In genomic region chr19:18340990-18341868, GRCh38 we compare ENCODE assay signal across 8 cellular contexts. TPM values are rescaled to one million over a fixed set of nuclear protein-coding genes. Genes with fewer than 3 reads are reported as not detected.
A peak's percentile ranks its signal among the peaks of the same experiment; 100 is the strongest.
DNase-seq lines count a peak whose midpoint lies in the region; ATAC-seq and TF ChIP-seq lines count a peak whose summit lies in the region.

No MANE protein-coding gene starts in this region.

- 4 to 7% methylated on average over 18 of the region's 18 CpGs for WGBS in esophagus, 2 donors

- peaks cover 0 to 7% of the 10 kb centered on the region in 2 donors for H3K4me1 ChIP-seq in esophagus (ENCODE audit: control insufficient read depth in 2 of 2, insufficient read depth in 2 of 2, low read length in 1 of 2)

- TF ChIP-seq CTCF in BJ (IDR thresholded peaks at IDR 0.05; ENCODE audit: insufficient read depth, low read depth, low read length): peak; percentile 23
- TF ChIP-seq CTCF in natural killer cell (IDR thresholded peaks at IDR 0.05): peak; percentile 3

- intact Hi-C loops in natural killer cell (cut with micrococcal nuclease): no loop called here

- H3K9me3 ChIP-seq in esophagus (ENCODE audit: control insufficient read depth in 2 of 2, insufficient read depth in 1 of 2, low read depth in 1 of 2, low read length in 1 of 2): no peaks in the 10 kb centered on the region

- CTCF ChIA-PET in BJ (lab: Yijun Ruan, JAX): interaction anchor here (0.6 to 5.0 kb wide), 4 partner anchors 9 to 120 kb away, joined by 3 to 25 read pairs (median 6); no protein-coding TSS in a partner anchor

- POLR2A ChIA-PET in BJ (lab: Charles Lee): no interaction called here

- H3K27ac Mint-ChIP-seq in natural killer cell: peak overlapping the region; percentile 79 to 86
- H3K27ac Mint-ChIP-seq in stimulated activated naive CD8-positive, alpha-beta T cell treated with anti-CD3 and anti-CD28 coated beads, Interleukin-15, amount 100 ng/mL, for 72 hours: peak overlapping the region; percentile 86 to 94

- H3K4me1 Mint-ChIP-seq in natural killer cell: peaks cover 19 to 20% of the 10 kb centered on the region in 2 donors
- peaks cover 22% of the 10 kb centered on the region for H3K4me1 Mint-ChIP-seq in stimulated activated naive CD8-positive, alpha-beta T cell treated with anti-CD3 and anti-CD28 coated beads, Interleukin-15, amount 100 ng/mL, for 72 hours

- no peaks in the 10 kb centered on the region for H3K27me3 Mint-ChIP-seq in natural killer cell (ENCODE audit: low read depth in 2 of 2)
- H3K27me3 Mint-ChIP-seq in stimulated activated naive CD8-positive, alpha-beta T cell treated with anti-CD3 and anti-CD28 coated beads, Interleukin-15, amount 100 ng/mL, for 72 hours: no peaks in the 10 kb centered on the region

- ATAC-seq in GM21528 (IDR thresholded peaks at IDR 0.05; ENCODE audit: low FRiP score, unreplicated experiment) (peak; percentile 47), natural killer cell (peak; percentile 72 to 83 (median 79))
- ATAC-seq in stimulated activated naive CD8-positive, alpha-beta T cell treated with anti-CD3 and anti-CD28 coated beads, Interleukin-15, amount 100 ng/mL, for 72 hours: peak; percentile 87

- H3K4me3 Mint-ChIP-seq in natural killer cell: peak overlapping the region; percentile 88
- H3K4me3 Mint-ChIP-seq in stimulated activated naive CD8-positive, alpha-beta T cell treated with anti-CD3 and anti-CD28 coated beads, Interleukin-15, amount 100 ng/mL, for 72 hours: peak overlapping the region; percentile 86 to 90

- H3K36me3 ChIP-seq in BJ (ENCODE audit: control insufficient read depth, insufficient read depth, low read length): peaks cover 4% of the 10 kb centered on the region
- H3K36me3 ChIP-seq in esophagus (ENCODE audit: control insufficient read depth in 2 of 2, insufficient read depth in 2 of 2, low read length in 1 of 2): no peaks in the 10 kb centered on the region

- no peaks in the 10 kb centered on the region for H3K36me3 Mint-ChIP-seq in natural killer cell

- H3K9me3 Mint-ChIP-seq in natural killer cell: no peaks in the 10 kb centered on the region
- no peaks in the 10 kb centered on the region for H3K9me3 Mint-ChIP-seq in stimulated activated naive CD8-positive, alpha-beta T cell treated with anti-CD3 and anti-CD28 coated beads, Interleukin-15, amount 100 ng/mL, for 72 hours

- H3K4me3 ChIP-seq in BJ (ENCODE audit: low read depth, low read length) (peak overlapping the region; percentile 83), esophagus (ENCODE audit: low read depth in 1 of 2, low read length in 2 of 2) (peak overlapping the region; percentile 64 to 74)

- H3K27me3 ChIP-seq in BJ (ENCODE audit: control insufficient read depth, insufficient read depth, low read length): no peaks in the 10 kb centered on the region; the same call in 1 of the 2 replicates
- no peaks in the 10 kb centered on the region for H3K27me3 ChIP-seq in esophagus (ENCODE audit: control insufficient read depth in 1 of 2, insufficient read depth in 2 of 2, low read length in 2 of 2)

- peak overlapping the region; percentile 56 to 57 for H3K27ac ChIP-seq in esophagus (ENCODE audit: low read depth in 2 of 2, low read length in 1 of 2)

- no peak for DNase-seq in BJ (ENCODE audit: low read depth)
- peak; percentile 67 to 82 for DNase-seq in NOMO-1 (lab: John Stamatoyannopoulos, UW; ENCODE audit: unreplicated experiment in 2 of 2)
- DNase-seq in activated T-cell treated with anti-CD3 and anti-CD28 coated beads for 1 hour (ENCODE audit: low read depth): peak; percentile 55
- peak; percentile 56 for DNase-seq in natural killer cell
- peak; percentile 51 to 72 for DNase-seq in stimulated activated naive CD8-positive, alpha-beta T cell treated with anti-CD3 and anti-CD28 coated beads, Interleukin-15, amount 100 ng/mL, for 72 hours
- no peak for DNase-seq in NCI-H226

RNA-seq across cellular contexts. Expression of gene PGPEP1, which starts 0.8 kb away (rescaled TPM):
- polyA plus RNA-seq in BJ (2011; rRNA removed): 30.7 and 32.2 TPM in 2 replicates
- polyA minus RNA-seq in BJ (2011; rRNA and poly(A)+ RNA removed): 58.0 and 104 TPM in 2 replicates
- 1 to 10 TPM; 1.8 to 1.9 TPM for polyA plus RNA-seq in esophagus
- total RNA-seq in natural killer cell: 10 to 100 TPM; 69.1 to 73.3 (median 71.0) TPM

RNA-seq across cellular contexts. Expression of gene LSM4, which starts 18.4 kb away (rescaled TPM):
- 94.7 and 99.8 TPM in 2 replicates for polyA plus RNA-seq in BJ (2011; rRNA removed)
- polyA minus RNA-seq in BJ (2011; rRNA and poly(A)+ RNA removed): 20.3 and 29.5 TPM in 2 replicates
- 100 to 1,000 TPM in 1 of 2 donors, 10 to 100 TPM in 1; 96.9 to 113 TPM for polyA plus RNA-seq in esophagus
- total RNA-seq in natural killer cell: 10 to 100 TPM; 42.4 to 60.8 (median 44.8) TPM

RNA-seq across cellular contexts. Expression of gene GDF15, which starts 44.7 kb away (rescaled TPM):
- polyA plus RNA-seq in BJ (2011; rRNA removed) (19.0 and 30.8 TPM in 2 replicates), esophagus (1 to 10 TPM in 1 of 2 donors, under 1 TPM in 1; 0.24 to 2.8 TPM)
- 8.3 and 8.4 TPM in 2 replicates for polyA minus RNA-seq in BJ (2011; rRNA and poly(A)+ RNA removed)
- 1 to 10 TPM in 1 of 3 donors, under 1 TPM in 1, not detected in 1; 0.85 to 1.5 TPM for total RNA-seq in natural killer cell

RNA-seq across cellular contexts. Expression of gene LRRC25, which starts 56.2 kb away (rescaled TPM):
- polyA plus RNA-seq in BJ (2011; rRNA removed) (0.06 TPM in 1 of 2 replicates, not detected in the other), esophagus (under 1 TPM; 0.55 to 0.66 TPM)
- not detected in 2 replicates for polyA minus RNA-seq in BJ (2011; rRNA and poly(A)+ RNA removed)
- total RNA-seq in natural killer cell: 10 to 100 TPM in 2 of 3 donors, 1 to 10 TPM in 1; 3.9 to 28.2 (median 12.0) TPM

RNA-seq across cellular contexts. Expression of gene JUND, which starts 59.8 kb away (rescaled TPM):
- 92.0 and 124 TPM in 2 replicates for polyA plus RNA-seq in BJ (2011; rRNA removed)
- polyA minus RNA-seq in BJ (2011; rRNA and poly(A)+ RNA removed): 29.6 and 35.4 TPM in 2 replicates
- polyA plus RNA-seq in esophagus: 10 to 100 TPM; 57.9 to 84.5 TPM
- 1,000 to 10,000 TPM; 1,182 to 2,122 (median 1,520) TPM for total RNA-seq in natural killer cell

Comparison
In these comparisons a context has a peak if more than half of its experiments do, and no peak if none do; other contexts are left out.
1. DNase-seq: peak in NOMO-1 (2 of 2), activated T-cell treated with anti-CD3 and anti-CD28 coated beads for 1 hour (single experiment), natural killer cell (single experiment) and stimulated activated naive CD8-positive, alpha-beta T cell treated with anti-CD3 and anti-CD28 coated beads, Interleukin-15, amount 100 ng/mL, for 72 hours (2 of 2); none in BJ (single experiment) and NCI-H226 (single experiment).
2. RNA of gene PGPEP1, which starts 0.8 kb away (polyA plus RNA-seq): 30.7 to 32.2 TPM in BJ; 1.8 to 1.9 TPM in esophagus; every median in the first group is over 10 times any median in the second.
3. Peak in every context shown above with its lines, with median percentiles within 50 percentile points of each other: ATAC-seq.